In the genomic region with DNA sequence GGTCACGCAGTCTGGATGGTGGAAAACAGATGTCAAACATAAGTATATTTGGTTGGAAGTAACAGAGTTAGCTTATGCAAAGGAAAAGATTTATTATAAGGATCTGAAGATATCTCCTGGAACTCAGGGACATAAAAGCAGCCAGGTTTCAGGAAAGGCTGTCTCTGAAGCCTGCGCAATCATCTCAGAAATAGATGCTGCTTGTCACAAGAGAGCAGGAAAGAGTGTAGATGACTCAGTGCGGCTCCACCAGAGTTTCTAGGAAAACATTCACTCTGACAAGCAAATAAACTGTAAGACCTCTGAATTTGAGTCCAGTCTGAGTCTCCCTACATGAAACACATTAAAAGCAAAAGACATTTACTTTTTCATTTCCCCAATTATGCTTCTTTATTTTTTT, we compare ENCODE assay signal across 16 cellular contexts.
DNase-seq lines count a peak whose midpoint lies in the region; ATAC-seq and TF ChIP-seq lines count a peak whose summit lies in the region.
"Had no signal": no experiment of that assay in that cellular context is flagged by ENCODE, and none has a peak within 500 bp of the region (broad histone marks: within the 10 kb centered on the region; RNA-seq: fewer than 3 reads in every experiment).

No MANE protein-coding gene starts in this region.

- H3K9me3 Mint-ChIP-seq in stimulated activated effector memory CD8-positive, alpha-beta T cell treated with anti-CD3 and anti-CD28 coated beads, Interleukin-12 subunit alpha, Interleukin-12 subunit beta, amount 100 ng/mL, for 72 hours: no peaks in the 10 kb centered on the region
- H3K9me3 Mint-ChIP-seq: activated T-cell treated with anti-CD3 and anti-CD28 coated beads, Interleukin-2, amount 50 U/mL, for 4 hours; neural progenitor cell had no signal

- H3K79me2 ChIP-seq in fibroblast of lung (ENCODE audit: control insufficient read depth, insufficient read depth, low read length): no peaks in the 10 kb centered on the region

- no peaks in the 10 kb centered on the region for H3K27me3 ChIP-seq in fibroblast of lung (ENCODE audit: control insufficient read depth, insufficient read depth, low read length)
- H3K27me3 ChIP-seq: neural progenitor cell had no signal

- no peak overlapping the region for H3K9ac ChIP-seq in fibroblast of lung (ENCODE audit: insufficient read depth, low read length)
- H3K9ac ChIP-seq: neural progenitor cell had no signal

- no peaks in the 10 kb centered on the region for H3K4me1 ChIP-seq in fibroblast of lung (ENCODE audit: control insufficient read depth, extremely low read depth, insufficient read depth, low read length)
- H3K4me1 ChIP-seq: lower lobe of right lung had no signal

- H3K4me3 ChIP-seq in fibroblast of lung (replicated peaks in 1 of 4; ENCODE audit: control extremely low read depth in 1 of 4, insufficient read depth in 1 of 4, low read depth in 3 of 4, low read length in 4 of 4): no peak overlapping the region
- no peak overlapping the region for H3K4me3 ChIP-seq in skeletal muscle cell (ENCODE audit: low read depth, low read length)
- H3K4me3 ChIP-seq: lower lobe of right lung, neural progenitor cell, thoracic aorta had no signal

- H4K20me1 ChIP-seq in fibroblast of lung (ENCODE audit: control insufficient read depth, extremely low read depth, insufficient read depth, low read length): no peaks in the 10 kb centered on the region

- no peak overlapping the region for H3K27ac ChIP-seq in fibroblast of lung (ENCODE audit: insufficient read depth, low read length)
- H3K27ac ChIP-seq: lower lobe of right lung, neural progenitor cell, thoracic aorta had no signal

- H3K36me3 ChIP-seq in fibroblast of lung (ENCODE audit: control insufficient read depth, insufficient read depth, low read length): no peaks in the 10 kb centered on the region
- H3K36me3 ChIP-seq: lower lobe of right lung, neural progenitor cell, thoracic aorta had no signal

- no peak overlapping the region for H3K4me2 ChIP-seq in fibroblast of lung (ENCODE audit: extremely low read depth, insufficient read depth, low read length)
- H3K4me2 ChIP-seq: neural progenitor cell had no signal

- no peaks in the 10 kb centered on the region for H3K36me3 Mint-ChIP-seq in stimulated activated effector memory CD8-positive, alpha-beta T cell treated with anti-CD3 and anti-CD28 coated beads, Interleukin-12 subunit alpha, Interleukin-12 subunit beta, amount 100 ng/mL, for 72 hours
- H3K36me3 Mint-ChIP-seq: neural progenitor cell had no signal

- no peak overlapping the region for H3K4me3 Mint-ChIP-seq in stimulated activated effector memory CD8-positive, alpha-beta T cell treated with anti-CD3 and anti-CD28 coated beads, Interleukin-12 subunit alpha, Interleukin-12 subunit beta, amount 100 ng/mL, for 72 hours
- H3K4me3 Mint-ChIP-seq: activated T-cell treated with anti-CD3 and anti-CD28 coated beads, Interleukin-2, amount 50 U/mL, for 4 hours; neural progenitor cell had no signal

- DNase-seq in GM03348 (ENCODE audit: low spot score) (peak; percentile 59), fibroblast of lung (ENCODE audit: low read depth in 2 of 2) (peak; percentile 77 to 83), skeletal muscle cell (ENCODE audit: low read depth) (peak; percentile 69), C1 segment of cervical spinal cord (lab: John Stamatoyannopoulos, UW) (no peak), T1000 (lab: John Stamatoyannopoulos, UW) (no peak)
- DNase-seq in stimulated activated effector memory CD8-positive, alpha-beta T cell treated with anti-CD3 and anti-CD28 coated beads, Interleukin-12 subunit alpha, Interleukin-12 subunit beta, amount 100 ng/mL, for 72 hours (ENCODE audit: low spot score in 2 of 2): no peak
- DNase-seq in activated T-cell treated with anti-CD3 and anti-CD28 coated beads, Interleukin-2, amount 50 U/mL, for 48 hours: no peak
- DNase-seq: activated CD4-positive, CD25-positive, alpha-beta regulatory T cell treated with anti-CD3 and anti-CD28 coated beads, Interleukin-2, amount 50 U/mL, for 72 hours; activated T-cell treated with anti-CD3 and anti-CD28 coated beads, Interleukin-2, amount 50 U/mL, for 4 hours; aorta; Calu3; Karpas-422; lower lobe of right lung had no signal

- ATAC-seq in SK-N-SH treated with all-trans-retinoic acid at 6 μM for 48 hours: peak; percentile 84
- ATAC-seq in stimulated activated effector memory CD8-positive, alpha-beta T cell treated with anti-CD3 and anti-CD28 coated beads, Interleukin-12 subunit alpha, Interleukin-12 subunit beta, amount 100 ng/mL, for 72 hours: no peak
- ATAC-seq: activated T-cell treated with anti-CD3 and anti-CD28 coated beads, Interleukin-2, amount 50 U/mL, for 4 hours; lower lobe of right lung had no signal

- no peaks in the 10 kb centered on the region for H3K4me1 Mint-ChIP-seq in stimulated activated effector memory CD8-positive, alpha-beta T cell treated with anti-CD3 and anti-CD28 coated beads, Interleukin-12 subunit alpha, Interleukin-12 subunit beta, amount 100 ng/mL, for 72 hours

- H3K27ac Mint-ChIP-seq in stimulated activated effector memory CD8-positive, alpha-beta T cell treated with anti-CD3 and anti-CD28 coated beads, Interleukin-12 subunit alpha, Interleukin-12 subunit beta, amount 100 ng/mL, for 72 hours: no peak overlapping the region
- H3K27ac Mint-ChIP-seq: neural progenitor cell had no signal

- no peak overlapping the region for H2AFZ ChIP-seq in fibroblast of lung (ENCODE audit: low read length)
- H2AFZ ChIP-seq: neural progenitor cell had no signal

- TF ChIP-seq CTCF in fibroblast of lung (conservative IDR thresholded peaks at IDR 0.05 in 1 of 2, IDR thresholded peaks at IDR 0.05 in 1 of 2; ENCODE audit: low read depth in 1 of 2, low read length in 2 of 2): no peak

- H3K9me3 ChIP-seq in fibroblast of lung (ENCODE audit: control insufficient read depth, insufficient read depth, low read depth, low read length): no peaks in the 10 kb centered on the region
- H3K9me3 ChIP-seq: lower lobe of right lung, thoracic aorta had no signal

TF ChIP-seq in SK-N-SH treated with all-trans-retinoic acid at 6 μM for 48 hours, 23 proteins besides CTCF, POLR2A, EP300 and RAD21:
- no peak for TF ChIP-seq ZNF70 (CRISPR knock-in tag; IDR thresholded peaks at IDR 0.05)
- TF ChIP-seq, protein P1, sequence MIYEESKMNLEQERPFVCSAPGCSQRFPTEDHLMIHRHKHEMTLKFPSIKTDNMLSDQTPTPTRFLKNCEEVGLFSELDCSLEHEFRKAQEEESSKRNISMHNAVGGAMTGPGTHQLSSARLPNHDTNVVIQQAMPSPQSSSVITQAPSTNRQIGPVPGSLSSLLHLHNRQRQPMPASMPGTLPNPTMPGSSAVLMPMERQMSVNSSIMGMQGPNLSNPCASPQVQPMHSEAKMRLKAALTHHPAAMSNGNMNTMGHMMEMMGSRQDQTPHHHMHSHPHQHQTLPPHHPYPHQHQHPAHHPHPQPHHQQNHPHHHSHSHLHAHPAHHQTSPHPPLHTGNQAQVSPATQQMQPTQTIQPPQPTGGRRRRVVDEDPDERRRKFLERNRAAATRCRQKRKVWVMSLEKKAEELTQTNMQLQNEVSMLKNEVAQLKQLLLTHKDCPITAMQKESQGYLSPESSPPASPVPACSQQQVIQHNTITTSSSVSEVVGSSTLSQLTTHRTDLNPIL (CRISPR knock-in tag; IDR thresholded peaks at IDR 0.05; ENCODE audit: low read depth): no peak
- no peak for TF ChIP-seq ZNF565 (CRISPR knock-in tag; conservative IDR thresholded peaks at IDR 0.05; ENCODE audit: low read depth)
- no peak for TF ChIP-seq ESRRG (CRISPR knock-in tag; IDR thresholded peaks at IDR 0.05)
- TF ChIP-seq, protein P2, sequence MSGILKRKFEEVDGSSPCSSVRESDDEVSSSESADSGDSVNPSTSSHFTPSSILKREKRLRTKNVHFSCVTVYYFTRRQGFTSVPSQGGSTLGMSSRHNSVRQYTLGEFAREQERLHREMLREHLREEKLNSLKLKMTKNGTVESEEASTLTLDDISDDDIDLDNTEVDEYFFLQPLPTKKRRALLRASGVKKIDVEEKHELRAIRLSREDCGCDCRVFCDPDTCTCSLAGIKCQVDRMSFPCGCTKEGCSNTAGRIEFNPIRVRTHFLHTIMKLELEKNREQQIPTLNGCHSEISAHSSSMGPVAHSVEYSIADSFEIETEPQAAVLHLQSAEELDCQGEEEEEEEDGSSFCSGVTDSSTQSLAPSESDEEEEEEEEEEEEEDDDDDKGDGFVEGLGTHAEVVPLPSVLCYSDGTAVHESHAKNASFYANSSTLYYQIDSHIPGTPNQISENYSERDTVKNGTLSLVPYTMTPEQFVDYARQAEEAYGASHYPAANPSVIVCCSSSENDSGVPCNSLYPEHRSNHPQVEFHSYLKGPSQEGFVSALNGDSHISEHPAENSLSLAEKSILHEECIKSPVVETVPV (CRISPR knock-in tag; IDR thresholded peaks at IDR 0.05): no peak
- no peak for TF ChIP-seq RARB (CRISPR knock-in tag; IDR thresholded peaks at IDR 0.05)
- TF ChIP-seq ZFP30 (CRISPR knock-in tag; IDR thresholded peaks at IDR 0.05): no peak

Comparison
In these comparisons a context has a peak if more than half of its experiments do, and no peak if none do; other contexts are left out.
1. DNase-seq: peak in GM03348 (single experiment), fibroblast of lung (2 of 2) and skeletal muscle cell (single experiment); none in stimulated activated effector memory CD8-positive, alpha-beta T cell treated with anti-CD3 and anti-CD28 coated beads, Interleukin-12 subunit alpha, Interleukin-12 subunit beta, amount 100 ng/mL, for 72 hours (0 of 2), C1 segment of cervical spinal cord (0 of 14), T1000 (single experiment) and activated T-cell treated with anti-CD3 and anti-CD28 coated beads, Interleukin-2, amount 50 U/mL, for 48 hours (0 of 2).